In genomic region chr21:32141009-32141357, GRCh38 we compare ENCODE assay signal across 28 cellular contexts.
"Had no signal": no experiment of that assay in that cellular context is flagged by ENCODE, and none has a peak within 500 bp of the region (broad histone marks: within the 10 kb centered on the region; RNA-seq: fewer than 3 reads in every experiment).

No MANE protein-coding gene starts in this region.

- H3K27me3 Mint-ChIP-seq: progenitor cell of endocrine pancreas had no signal

- H3K27me3 ChIP-seq: esophagus squamous epithelium, gastrocnemius medialis, hepatocyte, left lung, right lobe of liver, thyroid gland, vagina had no signal

- H3K4me1 ChIP-seq: gastrocnemius medialis, left lung, parathyroid adenoma, right lobe of liver, thyroid gland had no signal

- H3K4me3 ChIP-seq: coronary artery, esophagus squamous epithelium, gastrocnemius medialis, hepatocyte, left lung, right lobe of liver, smooth muscle cell, thyroid gland, vagina had no signal

- H3K4me3 Mint-ChIP-seq: naive thymus-derived CD8-positive, alpha-beta T cell; stimulated activated naive CD8-positive, alpha-beta T cell treated with anti-CD3 and anti-CD28 coated beads, Interleukin-15, amount 100 ng/mL, for 72 hours had no signal

- H3K4me2 ChIP-seq: hepatocyte, smooth muscle cell had no signal

- H2AFZ ChIP-seq: hepatocyte, parathyroid adenoma had no signal

- FAIRE-seq: islet of Langerhans had no signal

- H3K9me3 Mint-ChIP-seq: stimulated activated naive CD8-positive, alpha-beta T cell treated with anti-CD3 and anti-CD28 coated beads, Interleukin-15, amount 100 ng/mL, for 72 hours had no signal

- H3K36me3 ChIP-seq: esophagus squamous epithelium, gastrocnemius medialis, left lung, neutrophil, right lobe of liver, thyroid gland, vagina had no signal

- H3K27ac Mint-ChIP-seq: naive thymus-derived CD8-positive, alpha-beta T cell; progenitor cell of endocrine pancreas had no signal

- H3K79me2 ChIP-seq: hepatocyte, parathyroid adenoma had no signal

- H3K9ac ChIP-seq: parathyroid adenoma had no signal

- H3K4me1 Mint-ChIP-seq: stimulated activated naive CD8-positive, alpha-beta T cell treated with anti-CD3 and anti-CD28 coated beads, Interleukin-15, amount 100 ng/mL, for 72 hours had no signal

- H3K9me3 ChIP-seq: esophagus squamous epithelium, gastrocnemius medialis, neutrophil, right lobe of liver, thyroid gland, vagina had no signal

- DNase-seq: dermis blood vessel endothelial cell; effector memory CD4-positive, alpha-beta T cell; erythroblast; esophagus squamous epithelium; foreskin fibroblast; gastrocnemius medialis; head of caudate nucleus; left cardiac atrium; left lung; mesendoderm; naive thymus-derived CD8-positive, alpha-beta T cell; right lobe of liver; stimulated activated CD4-positive, alpha-beta T cell treated with anti-CD3 and anti-CD28 coated beads, Interleukin-12 subunit alpha, Interleukin-12 subunit beta, amount 100 ng/mL, for 4 hours; stimulated activated CD4-positive, alpha-beta T cell treated with anti-CD3 and anti-CD28 coated beads, Interleukin-1b, Interleukin-23, amount 100 ng/mL, for 48 hours; stimulated activated CD4-positive, alpha-beta T cell treated with anti-CD3 and anti-CD28 coated beads, Interleukin-4, amount 100 ng/mL, for 1 hour; stimulated activated CD8-positive, alpha-beta memory T cell treated with anti-CD3 and anti-CD28 coated beads, Interleukin-4, amount 100 ng/mL, for 48 hours; stimulated activated naive CD4-positive, alpha-beta T cell; stimulated activated naive CD8-positive, alpha-beta T cell treated with anti-CD3 and anti-CD28 coated beads, Interleukin-15, amount 100 ng/mL, for 72 hours; thyroid gland; trophoblast cell had no signal

- H3K27ac ChIP-seq: coronary artery, esophagus squamous epithelium, gastrocnemius medialis, hepatocyte, left lung, neutrophil, parathyroid adenoma, right lobe of liver, thyroid gland, vagina had no signal
